Comparison of ENCODE assay signal across 8 cellular contexts in genomic region chr1:25675729-25676476, GRCh38. TPM values are rescaled to one million over a fixed set of nuclear protein-coding genes. Genes with fewer than 3 reads are reported as not detected.
DNase-seq lines count a peak whose midpoint lies in the region; ATAC-seq, FAIRE-seq and TF ChIP-seq lines count a peak whose summit lies in the region.

No MANE protein-coding gene starts in this region.

- intact Hi-C loops in vagina (cut with DNase I): no loop called here

- ATAC-seq in GM18909 (IDR thresholded peaks at IDR 0.05; ENCODE audit: poor library complexity, unreplicated experiment): peak; percentile 95
- ATAC-seq in HG03045 (IDR thresholded peaks at IDR 0.05; ENCODE audit: unreplicated experiment): peak; percentile 92

- H3K4me3 ChIP-seq in skeletal muscle tissue (ENCODE audit: low read length in 3 of 3) (peak overlapping the region in 2 of 3 donors; percentile 6 to 8), vagina (no peak overlapping the region)

- H3K9me3 ChIP-seq in skeletal muscle tissue (ENCODE audit: control insufficient read depth in 3 of 3, low read length in 3 of 3) (peaks cover 0 to 2% (median 0%) of the 10 kb centered on the region in 3 donors), vagina (no peaks in the 10 kb centered on the region)

- H3K27ac ChIP-seq in skeletal muscle tissue (ENCODE audit: low read depth, low read length): no peak overlapping the region
- no peak overlapping the region for H3K27ac ChIP-seq in vagina

- no peak for TF ChIP-seq POLR2A in vagina (IDR thresholded peaks at IDR 0.05)

- TF ChIP-seq CTCF in vagina (IDR thresholded peaks at IDR 0.05): no peak

- DNase-seq in activated CD4-positive, alpha-beta T cell treated with anti-CD3 and anti-CD28 coated beads, Interleukin-2, amount 50 U/mL, for 24 hours (ENCODE audit: low read depth in 1 of 2, low spot score in 1 of 2): peak; percentile 46 to 83
- DNase-seq in COLO668 (lab: John Stamatoyannopoulos, UW; ENCODE audit: unreplicated experiment) (no peak), urothelium cell line (ENCODE audit: low spot score) (no peak), vagina (ENCODE audit: extremely low spot score in 2 of 2) (no peak), SKM-1 (lab: John Stamatoyannopoulos, UW; ENCODE audit: unreplicated experiment) (no peak)

- H3K4me1 ChIP-seq in skeletal muscle tissue (ENCODE audit: control insufficient read depth in 3 of 3, insufficient read depth in 3 of 3, low read length in 3 of 3) (peaks cover 15 to 19% (median 19%) of the 10 kb centered on the region in 3 donors), vagina (peaks cover 23% of the 10 kb centered on the region)

- H3K36me3 ChIP-seq in skeletal muscle tissue (ENCODE audit: control insufficient read depth in 3 of 3, insufficient read depth in 3 of 3, low read length in 3 of 3) (no peaks in the 10 kb centered on the region), vagina (no peaks in the 10 kb centered on the region)

- H3K27me3 ChIP-seq in skeletal muscle tissue (ENCODE audit: control insufficient read depth in 3 of 3, insufficient read depth in 3 of 3, low read length in 3 of 3) (no peaks in the 10 kb centered on the region), vagina (no peaks in the 10 kb centered on the region)

- H3K9ac ChIP-seq in skeletal muscle tissue (ENCODE audit: low read depth in 1 of 3, low read length in 3 of 3): peak overlapping the region in 1 of 3 donors; percentile 33

- no peak for FAIRE-seq in urothelium cell line (lab: Jason Lieb, UNC)

RNA-seq across cellular contexts. Expression of gene MAN1C1, which starts 59.3 kb away (rescaled TPM):
- 6.3 TPM for total RNA-seq in skeletal muscle tissue
- total RNA-seq in vagina: 31.4 TPM

Comparison
In these comparisons a context has a peak if more than half of its experiments do, and no peak if none do; other contexts are left out.
1. DNase-seq: peak in activated CD4-positive, alpha-beta T cell treated with anti-CD3 and anti-CD28 coated beads, Interleukin-2, amount 50 U/mL, for 24 hours (2 of 2); none in COLO668 (single experiment), urothelium cell line (single experiment), vagina (0 of 2) and SKM-1 (single experiment).
2. H3K4me3 ChIP-seq: peak in skeletal muscle tissue (2 of 3); none in vagina (0 of 2).